16 cellular contexts compared by ENCODE assay signal in the genomic region with DNA sequence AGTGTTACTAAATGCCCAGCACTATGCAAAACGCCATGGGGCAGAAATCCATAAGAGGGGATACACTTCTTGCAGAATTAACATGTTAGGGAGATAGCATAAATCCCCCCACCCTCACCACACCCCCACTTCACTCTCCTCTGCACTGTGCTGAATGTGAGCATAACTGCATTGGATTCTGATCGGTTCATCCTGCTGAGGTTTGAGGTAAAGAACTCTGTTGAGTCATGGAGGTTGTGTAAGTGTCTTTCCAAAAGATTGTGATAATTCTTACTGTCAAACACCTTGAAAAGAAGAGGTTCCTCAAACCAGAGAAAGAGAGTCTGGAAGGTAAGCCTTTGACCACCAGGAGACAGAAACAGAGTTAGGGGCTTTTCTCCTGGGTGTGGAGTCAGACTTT. TPM values are rescaled to one million over a fixed set of nuclear protein-coding genes. Genes with fewer than 3 reads are reported as not detected.
DNase-seq lines count a peak whose midpoint lies in the region; ATAC-seq and TF ChIP-seq lines count a peak whose summit lies in the region.
"Had no signal": no experiment of that assay in that cellular context is flagged by ENCODE, and none has a peak within 500 bp of the region (broad histone marks: within the 10 kb centered on the region; RNA-seq: fewer than 3 reads in every experiment).

No MANE protein-coding gene starts in this region.

- H3K9me3 ChIP-seq in prostate gland (no peaks in the 10 kb centered on the region), body of pancreas (no peaks in the 10 kb centered on the region)
- H3K9me3 ChIP-seq: BLaER1, thoracic aorta had no signal

- H3K4me1 Mint-ChIP-seq in HFFc6 (ENCODE audit: low read depth) = peaks cover 49% of the 10 kb centered on the region

- peaks cover 29% of the 10 kb centered on the region for H3K4me1 ChIP-seq in prostate gland (replicated peaks)
- H3K4me1 ChIP-seq in body of pancreas = no peaks in the 10 kb centered on the region
- H3K4me1 ChIP-seq: BLaER1 had no signal

- ATAC-seq in body of pancreas (no peak), HG02938 (IDR thresholded peaks at IDR 0.05; ENCODE audit: unreplicated experiment) (no peak)

- intact Hi-C loops in prostate gland (cut with DNase I) = no loop called here
- intact Hi-C loops in body of pancreas (cut with DNase I) = no loop called here

- TF ChIP-seq CTCF in HFFc6 (IDR thresholded peaks at IDR 0.05) (no peak), prostate gland (IDR thresholded peaks at IDR 0.05) (no peak), body of pancreas (IDR thresholded peaks at IDR 0.05) (no peak)

- WGBS in prostate gland = 67% methylated on average over 2 of the region's 2 CpGs
- 79 to 86% methylated on average over 2 of the region's 2 CpGs for WGBS in body of pancreas, 2 donors

- DNase-seq in HFFc6 (no peak), SIG-M5 (lab: John Stamatoyannopoulos, UW) (peak; percentile 9), epithelial cell of prostate (ENCODE audit: low read depth, low spot score) (no peak), prostate gland (ENCODE audit: low spot score) (no peak), NCI-H2171 treated with DMSO at 0.1 percent for 48 hours (lab: John Stamatoyannopoulos, UW) (no peak), body of pancreas (no peak), HT-29 (ENCODE audit: low spot score) (no peak)
- DNase-seq: activated CD8-positive, alpha-beta memory T cell treated with anti-CD3 and anti-CD28 coated beads, Interleukin-2, amount 50 U/mL, for 4 hours; dorsolateral prefrontal cortex; HCEC 1CT; NCI-H748 treated with DMSO at 0.1 percent for 48 hours; stimulated activated CD4-positive, alpha-beta T cell treated with anti-CD3 and anti-CD28 coated beads, Interleukin-4, amount 100 ng/mL, for 1 hour had no signal

- peaks cover 7% of the 10 kb centered on the region; the same call in 1 of the 2 replicates for H3K36me3 Mint-ChIP-seq in HFFc6 (ENCODE audit: low read depth)

- no peaks in the 10 kb centered on the region for H3K27me3 Mint-ChIP-seq in HFFc6 (ENCODE audit: insufficient read depth)

- H3K27ac ChIP-seq in epithelial cell of prostate = peak overlapping the region; percentile 35
- peak overlapping the region; percentile 66 to 85 for H3K27ac ChIP-seq in prostate gland
- no peak overlapping the region for H3K27ac ChIP-seq in body of pancreas
- H3K27ac ChIP-seq: BLaER1, dorsolateral prefrontal cortex, RWPE1, thoracic aorta had no signal

- H3K4me3 Mint-ChIP-seq in HFFc6 = 0 out of 2 replicates have a peak overlapping the region, but pooled peaks have one; percentile 18

- H3K9me3 Mint-ChIP-seq in HFFc6 = no peaks in the 10 kb centered on the region

- H3K4me3 ChIP-seq in prostate gland (no peak overlapping the region), body of pancreas (no peak overlapping the region)
- H3K4me3 ChIP-seq: BLaER1, dorsolateral prefrontal cortex, thoracic aorta had no signal

- no peaks in the 10 kb centered on the region for H3K36me3 ChIP-seq in prostate gland
- H3K36me3 ChIP-seq in body of pancreas (replicated peaks in 1 of 2; ENCODE audit: insufficient read depth in 1 of 2, low read depth in 2 of 2) = no peaks in the 10 kb centered on the region
- H3K36me3 ChIP-seq: BLaER1, thoracic aorta had no signal

- no peak overlapping the region for H3K27ac Mint-ChIP-seq in HFFc6

- TF ChIP-seq POLR2A in prostate gland (IDR thresholded peaks at IDR 0.05) (no peak), body of pancreas (IDR thresholded peaks at IDR 0.05) (no peak)

- H3K27me3 ChIP-seq in prostate gland (replicated peaks; ENCODE audit: insufficient read depth) (no peaks in the 10 kb centered on the region), body of pancreas (no peaks in the 10 kb centered on the region)
- H3K27me3 ChIP-seq: BLaER1 had no signal

RNA-seq across cellular contexts. Expression of a gene that starts 43.6 kb away (rescaled TPM):
- 1 to 10 TPM in 5 of 6 experiments, under 1 TPM in 1; 0.95 to 1.5 (median 1.4) TPM for total RNA-seq in HFFc6 (2021; fragmentation: NEBNext Ultra II Directional; extraction: Animal tissue kit (Norgen Biotek cat#: 25700))
- total RNA-seq in prostate gland (100 to 1,000 TPM; 241 to 302 TPM), body of pancreas (10 to 100 TPM; 79.9 to 99.5 TPM)
- 263 and 276 TPM in 2 replicates for total RNA-seq in HT-29 (2014; rRNA removed; shearing (Covaris generic))

Comparison
In these comparisons a context has a peak if more than half of its experiments do, and no peak if none do; other contexts are left out.
1. H3K27ac ChIP-seq: peak in epithelial cell of prostate (single experiment) and prostate gland (2 of 2); none in body of pancreas (0 of 4).
2. RNA of a gene that starts 43.6 kb away (total RNA-seq): 241 to 302 TPM in prostate gland, 263 to 276 TPM in HT-29 and 79.9 to 99.5 TPM in body of pancreas; 0.95 to 1.5 TPM in HFFc6; every median in the first group is over 10 times any median in the second.